In the genomic region with DNA sequence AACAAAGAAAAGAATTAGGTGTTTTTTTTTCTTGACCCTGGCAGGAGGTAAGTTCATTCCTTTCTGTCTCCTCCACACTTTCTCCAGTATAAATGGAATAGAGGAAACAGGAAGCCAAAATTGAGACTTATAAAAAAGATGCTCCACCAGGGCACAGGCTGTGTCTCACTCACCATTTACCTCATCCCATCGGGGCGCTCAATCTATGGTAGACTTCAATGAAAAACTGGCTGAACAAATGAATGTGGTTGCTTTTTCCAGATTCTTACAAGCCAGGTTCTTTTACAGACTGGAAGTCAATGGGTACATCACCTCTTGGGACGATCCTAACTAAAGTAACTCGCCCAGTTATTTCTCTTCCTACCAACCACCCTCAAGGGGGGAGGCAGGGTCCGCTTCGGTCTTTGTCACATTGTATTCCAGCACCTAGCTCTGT, we compare ENCODE assay signal across 8 cellular contexts.
DNase-seq lines count a peak whose midpoint lies in the region; TF ChIP-seq lines count a peak whose summit lies in the region.

No MANE protein-coding gene starts in this region.

- H3K4me3 ChIP-seq in GM12875 (ENCODE audit: low read depth, low read length) (peak overlapping the region; percentile 91), HEK293 (ENCODE audit: low read depth, low read length) (peak overlapping the region; percentile 72), endocrine pancreas (ENCODE audit: control insufficient read depth, insufficient read depth, low read length) (peak overlapping the region; percentile 83)

- TF ChIP-seq CTCF in GM12875 (IDR thresholded peaks at IDR 0.05; ENCODE audit: borderline replicate concordance, insufficient read depth, low read depth, low read length) (no peak), HEK293 (tag by site-specific recombination; IDR thresholded peaks at IDR 0.05) (no peak), nephron progenitor cell (IDR thresholded peaks at IDR 0.05) (no peak)

- H3K27ac Mint-ChIP-seq in nephron progenitor cell = peak overlapping the region; percentile 37

- peaks cover 20% of the 10 kb centered on the region for H3K36me3 Mint-ChIP-seq in nephron progenitor cell (ENCODE audit: low read depth)

- 0 out of 2 replicates have a peak overlapping the region, but pooled peaks have one; percentile 28 for H3K27ac ChIP-seq in HEK293 (ENCODE audit: extremely low read depth, low read depth, low read length)

- H3K4me3 Mint-ChIP-seq in nephron progenitor cell = peak overlapping the region; percentile 87

- POLR2A ChIA-PET in HEK293 (lab: Yijun Ruan, JAX) = interaction anchor here (1.0 to 1.7 kb wide), 3 partner anchors 10 to 22 kb away, joined by 4 to 12 read pairs (median 5); a partner anchor contains a TSS

- TF ChIP-seq POLR2A in erythroblast (IDR thresholded peaks at IDR 0.05; ENCODE audit: low read length) = no peak

- peaks cover 0 to 17% of the 10 kb centered on the region in 2 experiments; a peak in 1 of 3 replicates for H3K36me3 ChIP-seq in HEK293 (ENCODE audit: control insufficient read depth in 2 of 2, insufficient read depth in 1 of 2, low read length in 2 of 2)
- H3K36me3 ChIP-seq in endocrine pancreas (ENCODE audit: control insufficient read depth, insufficient read depth, low read length) = no peaks in the 10 kb centered on the region

- H3K9me3 Mint-ChIP-seq in nephron progenitor cell = no peaks in the 10 kb centered on the region

- H3K9me3 ChIP-seq in HEK293 (ENCODE audit: control insufficient read depth, insufficient read depth, low read depth, low read length) = no peaks in the 10 kb centered on the region
- no peaks in the 10 kb centered on the region for H3K9me3 ChIP-seq in endocrine pancreas (ENCODE audit: control insufficient read depth, low read length)

- peaks cover 28% of the 10 kb centered on the region for H3K4me1 Mint-ChIP-seq in nephron progenitor cell

- no peaks in the 10 kb centered on the region for H3K27me3 ChIP-seq in endocrine pancreas (ENCODE audit: control insufficient read depth, insufficient read depth, low read length)

- peak overlapping the region; percentile 76 for H3K9ac ChIP-seq in endocrine pancreas (ENCODE audit: control insufficient read depth, insufficient read depth, low read length)

- CTCF ChIA-PET in HEK293 (lab: Yijun Ruan, JAX) = interaction anchor here (0.7 to 1.1 kb wide), 5 partner anchors 19 to 104 kb away, joined by 3 to 4 read pairs (median 3); a partner anchor contains a TSS

- DNase-seq in OCI-M1 (lab: John Stamatoyannopoulos, UW) = peak; percentile 68
- no peak for DNase-seq in nephron progenitor cell
- DNase-seq in activated gamma-delta T cell (lab: John Stamatoyannopoulos, UW) = no peak
- no peak for DNase-seq in NCI-H82 treated with DMSO at 0.1 percent for 48 hours (lab: John Stamatoyannopoulos, UW; ENCODE audit: unreplicated experiment)
- DNase-seq in erythroblast (lab: John Stamatoyannopoulos, UW) = no peak

- no peaks in the 10 kb centered on the region for H3K4me1 ChIP-seq in HEK293 (ENCODE audit: control insufficient read depth, insufficient read depth, low read length)
- H3K4me1 ChIP-seq in endocrine pancreas (ENCODE audit: control insufficient read depth, insufficient read depth, low read length) = peaks cover 10% of the 10 kb centered on the region

- H3K27me3 Mint-ChIP-seq in nephron progenitor cell (ENCODE audit: low read depth, poor library complexity) = peaks cover 3% of the 10 kb centered on the region

TF ChIP-seq in HEK293, 187 proteins besides CTCF, POLR2A, EP300 and RAD21:
- TF ChIP-seq, protein P1, sequence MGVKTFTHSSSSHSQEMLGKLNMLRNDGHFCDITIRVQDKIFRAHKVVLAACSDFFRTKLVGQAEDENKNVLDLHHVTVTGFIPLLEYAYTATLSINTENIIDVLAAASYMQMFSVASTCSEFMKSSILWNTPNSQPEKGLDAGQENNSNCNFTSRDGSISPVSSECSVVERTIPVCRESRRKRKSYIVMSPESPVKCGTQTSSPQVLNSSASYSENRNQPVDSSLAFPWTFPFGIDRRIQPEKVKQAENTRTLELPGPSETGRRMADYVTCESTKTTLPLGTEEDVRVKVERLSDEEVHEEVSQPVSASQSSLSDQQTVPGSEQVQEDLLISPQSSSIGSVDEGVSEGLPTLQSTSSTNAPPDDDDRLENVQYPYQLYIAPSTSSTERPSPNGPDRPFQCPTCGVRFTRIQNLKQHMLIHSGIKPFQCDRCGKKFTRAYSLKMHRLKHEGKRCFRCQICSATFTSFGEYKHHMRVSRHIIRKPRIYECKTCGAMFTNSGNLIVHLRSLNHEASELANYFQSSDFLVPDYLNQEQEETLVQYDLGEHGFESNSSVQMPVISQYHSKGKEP (tag by site-specific recombination; IDR thresholded peaks at IDR 0.05) = no peak
- TF ChIP-seq MYNN (tag by site-specific recombination; IDR thresholded peaks at IDR 0.05; ENCODE audit: borderline replicate concordance) = no peak
- TF ChIP-seq, protein P2, sequence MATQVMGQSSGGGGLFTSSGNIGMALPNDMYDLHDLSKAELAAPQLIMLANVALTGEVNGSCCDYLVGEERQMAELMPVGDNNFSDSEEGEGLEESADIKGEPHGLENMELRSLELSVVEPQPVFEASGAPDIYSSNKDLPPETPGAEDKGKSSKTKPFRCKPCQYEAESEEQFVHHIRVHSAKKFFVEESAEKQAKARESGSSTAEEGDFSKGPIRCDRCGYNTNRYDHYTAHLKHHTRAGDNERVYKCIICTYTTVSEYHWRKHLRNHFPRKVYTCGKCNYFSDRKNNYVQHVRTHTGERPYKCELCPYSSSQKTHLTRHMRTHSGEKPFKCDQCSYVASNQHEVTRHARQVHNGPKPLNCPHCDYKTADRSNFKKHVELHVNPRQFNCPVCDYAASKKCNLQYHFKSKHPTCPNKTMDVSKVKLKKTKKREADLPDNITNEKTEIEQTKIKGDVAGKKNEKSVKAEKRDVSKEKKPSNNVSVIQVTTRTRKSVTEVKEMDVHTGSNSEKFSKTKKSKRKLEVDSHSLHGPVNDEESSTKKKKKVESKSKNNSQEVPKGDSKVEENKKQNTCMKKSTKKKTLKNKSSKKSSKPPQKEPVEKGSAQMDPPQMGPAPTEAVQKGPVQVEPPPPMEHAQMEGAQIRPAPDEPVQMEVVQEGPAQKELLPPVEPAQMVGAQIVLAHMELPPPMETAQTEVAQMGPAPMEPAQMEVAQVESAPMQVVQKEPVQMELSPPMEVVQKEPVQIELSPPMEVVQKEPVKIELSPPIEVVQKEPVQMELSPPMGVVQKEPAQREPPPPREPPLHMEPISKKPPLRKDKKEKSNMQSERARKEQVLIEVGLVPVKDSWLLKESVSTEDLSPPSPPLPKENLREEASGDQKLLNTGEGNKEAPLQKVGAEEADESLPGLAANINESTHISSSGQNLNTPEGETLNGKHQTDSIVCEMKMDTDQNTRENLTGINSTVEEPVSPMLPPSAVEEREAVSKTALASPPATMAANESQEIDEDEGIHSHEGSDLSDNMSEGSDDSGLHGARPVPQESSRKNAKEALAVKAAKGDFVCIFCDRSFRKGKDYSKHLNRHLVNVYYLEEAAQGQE (tag by site-specific recombination; IDR thresholded peaks at IDR 0.05) = no peak
- TF ChIP-seq ZIC2 (tag by site-specific recombination; IDR thresholded peaks at IDR 0.05) = no peak
- TF ChIP-seq ZNF426 (tag by site-specific recombination; IDR thresholded peaks at IDR 0.05) = no peak
- TF ChIP-seq ZNF501 (tag by site-specific recombination; IDR thresholded peaks at IDR 0.05) = no peak
- no peak for TF ChIP-seq RBAK (tag by site-specific recombination; IDR thresholded peaks at IDR 0.05)
- TF ChIP-seq, protein P3, sequence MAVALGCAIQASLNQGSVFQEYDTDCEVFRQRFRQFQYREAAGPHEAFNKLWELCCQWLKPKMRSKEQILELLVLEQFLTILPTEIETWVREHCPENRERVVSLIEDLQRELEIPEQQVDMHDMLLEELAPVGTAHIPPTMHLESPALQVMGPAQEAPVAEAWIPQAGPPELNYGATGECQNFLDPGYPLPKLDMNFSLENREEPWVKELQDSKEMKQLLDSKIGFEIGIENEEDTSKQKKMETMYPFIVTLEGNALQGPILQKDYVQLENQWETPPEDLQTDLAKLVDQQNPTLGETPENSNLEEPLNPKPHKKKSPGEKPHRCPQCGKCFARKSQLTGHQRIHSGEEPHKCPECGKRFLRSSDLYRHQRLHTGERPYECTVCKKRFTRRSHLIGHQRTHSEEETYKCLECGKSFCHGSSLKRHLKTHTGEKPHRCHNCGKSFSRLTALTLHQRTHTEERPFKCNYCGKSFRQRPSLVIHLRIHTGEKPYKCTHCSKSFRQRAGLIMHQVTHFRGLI (tag by site-specific recombination; IDR thresholded peaks at IDR 0.05) = no peak
- TF ChIP-seq SALL2 (tag by site-specific recombination; IDR thresholded peaks at IDR 0.05; ENCODE audit: borderline replicate concordance) = no peak
- TF ChIP-seq, protein P4, sequence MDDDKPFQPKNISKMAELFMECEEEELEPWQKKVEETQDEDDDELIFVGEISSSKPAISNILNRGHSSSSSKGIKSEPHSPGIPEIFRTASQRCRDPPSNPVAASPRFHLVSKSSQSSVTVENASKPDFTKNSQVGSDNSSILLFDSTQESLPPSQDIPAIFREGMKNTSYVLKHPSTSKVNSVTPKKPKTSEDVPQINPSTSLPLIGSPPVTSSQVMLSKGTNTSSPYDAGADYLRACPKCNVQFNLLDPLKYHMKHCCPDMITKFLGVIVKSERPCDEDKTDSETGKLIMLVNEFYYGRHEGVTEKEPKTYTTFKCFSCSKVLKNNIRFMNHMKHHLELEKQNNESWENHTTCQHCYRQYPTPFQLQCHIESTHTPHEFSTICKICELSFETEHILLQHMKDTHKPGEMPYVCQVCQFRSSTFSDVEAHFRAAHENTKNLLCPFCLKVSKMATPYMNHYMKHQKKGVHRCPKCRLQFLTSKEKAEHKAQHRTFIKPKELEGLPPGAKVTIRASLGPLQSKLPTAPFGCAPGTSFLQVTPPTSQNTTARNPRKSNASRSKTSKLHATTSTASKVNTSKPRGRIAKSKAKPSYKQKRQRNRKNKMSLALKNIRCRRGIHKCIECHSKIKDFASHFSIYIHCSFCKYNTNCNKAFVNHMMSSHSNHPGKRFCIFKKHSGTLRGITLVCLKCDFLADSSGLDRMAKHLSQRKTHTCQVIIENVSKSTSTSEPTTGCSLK (tag by site-specific recombination; IDR thresholded peaks at IDR 0.05) = no peak
- TF ChIP-seq, protein P5, sequence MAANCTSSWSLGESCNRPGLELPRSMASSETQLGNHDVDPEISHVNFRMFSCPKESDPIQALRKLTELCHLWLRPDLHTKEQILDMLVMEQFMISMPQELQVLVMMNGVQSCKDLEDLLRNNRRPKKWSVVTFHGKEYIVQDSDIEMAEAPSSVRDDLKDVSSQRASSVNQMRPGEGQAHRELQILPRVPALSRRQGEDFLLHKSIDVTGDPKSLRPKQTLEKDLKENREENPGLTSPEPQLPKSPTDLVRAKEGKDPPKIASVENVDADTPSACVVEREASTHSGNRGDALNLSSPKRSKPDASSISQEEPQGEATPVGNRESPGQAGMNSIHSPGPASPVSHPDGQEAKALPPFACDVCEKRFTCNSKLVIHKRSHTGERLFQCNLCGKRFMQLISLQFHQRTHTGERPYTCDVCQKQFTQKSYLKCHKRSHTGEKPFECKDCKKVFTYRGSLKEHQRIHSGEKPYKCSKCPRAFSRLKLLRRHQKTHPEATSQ (tag by site-specific recombination; IDR thresholded peaks at IDR 0.05) = no peak
